8 cellular contexts compared by ENCODE assay signal in the genomic region with DNA sequence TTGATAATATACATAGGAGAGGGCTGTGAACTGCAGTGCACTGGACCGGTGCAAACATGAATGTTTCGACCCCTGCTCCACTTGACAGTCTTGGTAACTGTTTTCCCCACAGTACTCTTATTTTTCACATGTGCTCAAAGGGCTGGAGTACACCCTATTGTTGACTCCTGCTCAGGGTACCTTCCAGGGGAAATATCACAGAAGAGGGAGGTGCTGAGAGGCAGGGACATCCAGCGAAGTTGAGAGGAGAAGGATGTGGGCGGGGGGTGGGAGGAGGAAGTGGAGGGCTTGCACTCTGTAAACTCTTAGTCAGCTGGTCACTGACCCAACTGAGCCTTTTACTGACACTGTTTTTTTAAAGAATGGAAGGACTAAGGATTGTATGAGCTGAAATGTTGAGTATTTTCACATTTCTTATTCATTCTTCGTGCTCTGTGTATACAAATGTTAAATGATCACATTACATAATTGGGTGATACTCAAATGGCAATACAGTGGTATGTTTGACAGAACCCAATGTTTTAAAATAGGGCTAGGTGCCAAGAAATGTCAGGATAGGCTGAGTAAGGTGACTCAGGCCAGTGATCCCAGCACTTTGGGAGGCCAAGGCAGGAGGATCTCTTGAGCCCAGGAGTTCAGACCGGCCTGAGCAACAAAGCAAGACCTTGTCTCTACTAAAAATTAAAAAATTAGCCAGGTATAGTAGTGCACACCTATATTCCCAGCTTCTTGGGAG. TPM values are rescaled to one million over a fixed set of nuclear protein-coding genes. Genes with fewer than 3 reads are reported as not detected.
A peak's percentile ranks its signal among the peaks of the same experiment; 100 is the strongest.
DNase-seq lines count a peak whose midpoint lies in the region; ATAC-seq, FAIRE-seq and TF ChIP-seq lines count a peak whose summit lies in the region.

No MANE protein-coding gene starts in this region.

- H3K27me3 Mint-ChIP-seq in activated CD4-positive, alpha-beta memory T cell treated with anti-CD3 and anti-CD28 coated beads, Interleukin-2, amount 10 ng/mL, durations not matched to agents 7 days and 5 days: no peaks in the 10 kb centered on the region

- peak; percentile 32 for ATAC-seq in HG03280 (IDR thresholded peaks at IDR 0.05; ENCODE audit: unreplicated experiment)
- ATAC-seq in HG02981 (IDR thresholded peaks at IDR 0.05; ENCODE audit: unreplicated experiment): no peak

- H3K36me3 Mint-ChIP-seq in activated CD4-positive, alpha-beta memory T cell treated with anti-CD3 and anti-CD28 coated beads, Interleukin-2, amount 10 ng/mL, durations not matched to agents 7 days and 5 days (ENCODE audit: low read depth): peaks cover 51% of the 10 kb centered on the region

- TF ChIP-seq RAD21 in liver (IDR thresholded peaks at IDR 0.05): no peak

- no peak for DNase-seq in GM12892 (ENCODE audit: insufficient read length)
- no peak for DNase-seq in activated CD4-positive, alpha-beta memory T cell treated with anti-CD3 and anti-CD28 coated beads, Interleukin-2, amount 10 ng/mL, durations not matched to agents 7 days and 5 days
- no peak for DNase-seq in NCI-H526 (lab: John Stamatoyannopoulos, UW)
- DNase-seq in NCI-H1105 treated with DMSO at 0.1 percent for 48 hours (lab: John Stamatoyannopoulos, UW): no peak
- no peak for DNase-seq in AG08395 (ENCODE audit: low spot score)

- CTCF ChIA-PET in activated CD4-positive, alpha-beta memory T cell treated with anti-CD3 and anti-CD28 coated beads, Interleukin-2, amount 10 ng/mL, durations not matched to agents 7 days and 5 days (lab: Charles Lee): interaction anchor here (0.6 to 6.0 kb wide), 5 partner anchors 10 to 222 kb away, joined by 3 to 33 read pairs (median 4); no protein-coding TSS in a partner anchor

- peak overlapping the region; percentile 61 for H3K4me3 Mint-ChIP-seq in activated CD4-positive, alpha-beta memory T cell treated with anti-CD3 and anti-CD28 coated beads, Interleukin-2, amount 10 ng/mL, durations not matched to agents 7 days and 5 days

- H3K9me3 Mint-ChIP-seq in activated CD4-positive, alpha-beta memory T cell treated with anti-CD3 and anti-CD28 coated beads, Interleukin-2, amount 10 ng/mL, durations not matched to agents 7 days and 5 days: no peaks in the 10 kb centered on the region

- peak overlapping the region; percentile 58 to 60 for H3K27ac ChIP-seq in liver (ENCODE audit: low read depth in 1 of 2, low read length in 2 of 2)

- H3K36me3 ChIP-seq in liver (ENCODE audit: control insufficient read depth in 4 of 4, insufficient read depth in 3 of 4, low read depth in 1 of 4, low read length in 3 of 4): no peaks in the 10 kb centered on the region

- WGBS in liver: 76% methylated on average over 6 of the region's 6 CpGs

- no peak overlapping the region for H3K4me3 ChIP-seq in liver (ENCODE audit: low read depth in 1 of 3, low read length in 3 of 3)

- no peak for TF ChIP-seq CTCF in liver (IDR thresholded peaks at IDR 0.05; ENCODE audit: low read depth, low read length, missing input control)

- peak; percentile 70 for FAIRE-seq in GM12892 (lab: Jason Lieb, UNC)

- H3K4me1 ChIP-seq in liver (ENCODE audit: control insufficient read depth in 4 of 4, insufficient read depth in 4 of 4, low read length in 3 of 4): peaks cover 0 to 9% (median 6%) of the 10 kb centered on the region in 4 donors

- no peak for TF ChIP-seq POLR2A in GM12892 (IDR thresholded peaks at IDR 0.05; ENCODE audit: low read depth, low read length)

- peak overlapping the region; percentile 85 for H3K27ac Mint-ChIP-seq in activated CD4-positive, alpha-beta memory T cell treated with anti-CD3 and anti-CD28 coated beads, Interleukin-2, amount 10 ng/mL, durations not matched to agents 7 days and 5 days

- no peaks in the 10 kb centered on the region for H3K27me3 ChIP-seq in liver (ENCODE audit: control insufficient read depth in 4 of 4, insufficient read depth in 4 of 4, low read length in 3 of 4)

- H3K9ac ChIP-seq in liver (ENCODE audit: low read depth in 1 of 2, low read length in 2 of 2): no peak overlapping the region

- H3K4me1 Mint-ChIP-seq in activated CD4-positive, alpha-beta memory T cell treated with anti-CD3 and anti-CD28 coated beads, Interleukin-2, amount 10 ng/mL, durations not matched to agents 7 days and 5 days: peaks cover 97% of the 10 kb centered on the region

- POLR2A ChIA-PET in activated CD4-positive, alpha-beta memory T cell treated with anti-CD3 and anti-CD28 coated beads, Interleukin-2, amount 10 ng/mL, durations not matched to agents 7 days and 5 days (lab: Charles Lee): interaction anchor here (1.1 to 23.7 kb wide), 5 partner anchors 3 to 153 kb away, joined by 4 to 500 read pairs (median 471); a partner anchor contains a TSS

- no peaks in the 10 kb centered on the region for H3K9me3 ChIP-seq in liver (ENCODE audit: control insufficient read depth in 4 of 4, low read length in 3 of 4)

TF ChIP-seq in liver, 16 proteins besides CTCF, POLR2A, EP300 and RAD21:
- TF ChIP-seq, protein P1, sequence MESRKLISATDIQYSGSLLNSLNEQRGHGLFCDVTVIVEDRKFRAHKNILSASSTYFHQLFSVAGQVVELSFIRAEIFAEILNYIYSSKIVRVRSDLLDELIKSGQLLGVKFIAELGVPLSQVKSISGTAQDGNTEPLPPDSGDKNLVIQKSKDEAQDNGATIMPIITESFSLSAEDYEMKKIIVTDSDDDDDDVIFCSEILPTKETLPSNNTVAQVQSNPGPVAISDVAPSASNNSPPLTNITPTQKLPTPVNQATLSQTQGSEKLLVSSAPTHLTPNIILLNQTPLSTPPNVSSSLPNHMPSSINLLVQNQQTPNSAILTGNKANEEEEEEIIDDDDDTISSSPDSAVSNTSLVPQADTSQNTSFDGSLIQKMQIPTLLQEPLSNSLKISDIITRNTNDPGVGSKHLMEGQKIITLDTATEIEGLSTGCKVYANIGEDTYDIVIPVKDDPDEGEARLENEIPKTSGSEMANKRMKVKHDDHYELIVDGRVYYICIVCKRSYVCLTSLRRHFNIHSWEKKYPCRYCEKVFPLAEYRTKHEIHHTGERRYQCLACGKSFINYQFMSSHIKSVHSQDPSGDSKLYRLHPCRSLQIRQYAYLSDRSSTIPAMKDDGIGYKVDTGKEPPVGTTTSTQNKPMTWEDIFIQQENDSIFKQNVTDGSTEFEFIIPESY (IDR thresholded peaks at IDR 0.05): no peak
- peak; percentile 84 for TF ChIP-seq NR2F2 (IDR thresholded peaks at IDR 0.05)
- peak; percentile 64 to 70 for TF ChIP-seq RXRA (IDR thresholded peaks at IDR 0.05)

RNA-seq across cellular contexts. Expression of a gene that starts 10.0 kb away (rescaled TPM):
- polyA plus RNA-seq in GM12892 (2012; ENCODE audit: missing spikeins): 22.2 TPM
- total RNA-seq in activated CD4-positive, alpha-beta memory T cell treated with anti-CD3 and anti-CD28 coated beads, Interleukin-2, amount 10 ng/mL, durations not matched to agents 7 days and 5 days: 100 to 1,000 TPM; 123 to 127 TPM
- 10 to 100 TPM; 11.3 to 14.9 TPM for total RNA-seq in liver
- 1 to 10 TPM; 2.9 to 3.1 TPM for polyA plus RNA-seq in liver

Comparison
In these comparisons a context has a peak if more than half of its experiments do, and no peak if none do; other contexts are left out.
1. RNA of a gene that starts 10.0 kb away (total RNA-seq): 123 to 127 TPM in activated CD4-positive, alpha-beta memory T cell treated with anti-CD3 and anti-CD28 coated beads, Interleukin-2, amount 10 ng/mL, durations not matched to agents 7 days and 5 days; 11.3 to 14.9 TPM in liver; every median in the first group is over 4 times any median in the second.